ENCODE assay signal across 18 cellular contexts in the genomic region with DNA sequence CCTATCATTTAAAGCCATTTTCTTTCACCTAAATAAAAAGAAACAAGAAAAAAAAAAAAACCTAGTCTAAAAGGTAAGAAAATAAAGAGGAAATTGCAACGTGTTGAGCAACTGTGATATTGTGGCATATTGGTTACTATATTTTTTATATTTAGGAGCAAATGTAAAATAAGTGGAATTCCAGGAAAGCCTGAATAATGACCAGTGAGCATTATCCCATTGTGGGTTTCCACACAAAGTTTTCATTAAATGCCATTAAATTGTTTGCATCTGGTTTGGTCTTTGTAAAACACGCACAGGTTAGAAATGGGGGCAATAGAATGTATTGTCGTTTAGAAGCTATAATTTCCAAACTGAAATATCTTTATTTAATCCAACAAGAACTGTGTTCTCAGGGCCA.
A peak's percentile ranks its signal among the peaks of the same experiment; 100 is the strongest.
DNase-seq lines count a peak whose midpoint lies in the region; ATAC-seq and TF ChIP-seq lines count a peak whose summit lies in the region.
"Had no signal": no experiment of that assay in that cellular context is flagged by ENCODE, and none has a peak within 500 bp of the region (broad histone marks: within the 10 kb centered on the region; RNA-seq: fewer than 3 reads in every experiment).

No MANE protein-coding gene starts in this region.

- H3K9me2 ChIP-seq in GM23338 (ENCODE audit: insufficient read depth), result no peaks in the 10 kb centered on the region
- no peaks in the 10 kb centered on the region for H3K9me2 ChIP-seq in SK-N-SH

- H3K27me3 Mint-ChIP-seq in GM23338 (ENCODE audit: insufficient read depth, low read depth, poor library complexity), result no peaks in the 10 kb centered on the region
- no peaks in the 10 kb centered on the region for H3K27me3 Mint-ChIP-seq in activated CD4-positive, alpha-beta memory T cell treated with anti-CD3 and anti-CD28 coated beads for 36 hours
- H3K27me3 Mint-ChIP-seq: CD4-positive, alpha-beta T cell had no signal

- H3K27ac ChIP-seq in GM23338 (ENCODE audit: low read depth) (no peak overlapping the region; the same call in 1 of the 2 replicates), SK-N-SH (ENCODE audit: low read depth in 2 of 2, low read length in 1 of 2) (peak overlapping the region in 1 of 2 experiments; percentile 60; a peak in 2 of 4 replicates)
- H3K27ac ChIP-seq: HL-60, Peyer's patch had no signal

- ATAC-seq in GM23338, result no peak
- ATAC-seq in mucosa of descending colon, result no peak
- ATAC-seq in GM18861 (IDR thresholded peaks at IDR 0.05; ENCODE audit: unreplicated experiment), result no peak
- ATAC-seq: HCT116 had no signal

- peaks cover 37% of the 10 kb centered on the region for H3K4me1 ChIP-seq in GM23338 (ENCODE audit: insufficient read depth)
- peaks cover 0 to 19% of the 10 kb centered on the region in 2 experiments; a peak in 2 of 4 replicates for H3K4me1 ChIP-seq in SK-N-SH (ENCODE audit: control insufficient read depth in 1 of 2, insufficient read depth in 2 of 2, low read depth in 1 of 2, low read length in 1 of 2)
- H3K4me1 ChIP-seq in mucosa of descending colon (ENCODE audit: low read depth), result no peaks in the 10 kb centered on the region
- H3K4me1 ChIP-seq: Peyer's patch had no signal

- no peaks in the 10 kb centered on the region for H3F3A ChIP-seq in GM23338 (replicated peaks; ENCODE audit: low read depth)
- H3F3A ChIP-seq in SK-N-SH (replicated peaks; ENCODE audit: insufficient read depth), result peaks cover 4% of the 10 kb centered on the region

- TF ChIP-seq EP300 in SK-N-SH (IDR thresholded peaks at IDR 0.05; ENCODE audit: borderline replicate concordance in 1 of 2, low read depth in 1 of 2, low read length in 1 of 2), result no peak

- H3K36me3 Mint-ChIP-seq in GM23338 (ENCODE audit: low read depth), result peaks cover 4% of the 10 kb centered on the region; the same call in 1 of the 3 replicates
- no peaks in the 10 kb centered on the region for H3K36me3 Mint-ChIP-seq in activated CD4-positive, alpha-beta memory T cell treated with anti-CD3 and anti-CD28 coated beads for 36 hours

- H3K4me2 ChIP-seq in GM23338 (peak overlapping the region; percentile 22), SK-N-SH (no peak overlapping the region; the same call in 1 of the 2 replicates)

- no peaks in the 10 kb centered on the region for H3K79me2 ChIP-seq in GM23338 (replicated peaks; ENCODE audit: insufficient read depth)
- no peaks in the 10 kb centered on the region for H3K79me2 ChIP-seq in SK-N-SH (ENCODE audit: insufficient read depth)

- POLR2A ChIA-PET in SK-N-SH (lab: Yijun Ruan, JAX), result no interaction called here
- POLR2A ChIA-PET in activated CD4-positive, alpha-beta memory T cell treated with anti-CD3 and anti-CD28 coated beads for 36 hours (lab: Charles Lee), result no interaction called here

- TF ChIP-seq CTCF in GM23338 (conservative IDR thresholded peaks at IDR 0.05; ENCODE audit: low read depth in 2 of 2), result no peak
- TF ChIP-seq CTCF in SK-N-SH (IDR thresholded peaks at IDR 0.05), result no peak
- no peak for TF ChIP-seq CTCF in mucosa of descending colon (IDR thresholded peaks at IDR 0.05)

- no peak overlapping the region for H2AFZ ChIP-seq in GM23338
- peak overlapping the region; percentile 73 for H2AFZ ChIP-seq in SK-N-SH (ENCODE audit: low read depth)

- H3K36me3 ChIP-seq in GM23338 (ENCODE audit: insufficient read depth), result no peaks in the 10 kb centered on the region
- H3K36me3 ChIP-seq in SK-N-SH (replicated peaks in 1 of 2; ENCODE audit: control insufficient read depth in 1 of 2, insufficient read depth in 2 of 2, low read length in 1 of 2), result no peaks in the 10 kb centered on the region
- no peaks in the 10 kb centered on the region for H3K36me3 ChIP-seq in mucosa of descending colon (ENCODE audit: low read depth)
- H3K36me3 ChIP-seq: Peyer's patch had no signal

- no peak for TF ChIP-seq RAD21 in SK-N-SH (IDR thresholded peaks at IDR 0.05; ENCODE audit: low read length)

- peak; percentile 20 for DNase-seq in AG08395 (ENCODE audit: low spot score)
- DNase-seq in GM23338 (ENCODE audit: low spot score), result no peak
- no peak for DNase-seq in SK-N-SH
- DNase-seq in dedifferentiated amniotic fluid mesenchymal stem cell (ENCODE audit: extremely low spot score), result peak; percentile 48
- no peak for DNase-seq in mucosa of descending colon
- no peak for DNase-seq in activated CD4-positive, alpha-beta memory T cell treated with anti-CD3 and anti-CD28 coated beads for 36 hours
- no peak for DNase-seq in activated naive CD4-positive, alpha-beta T cell treated with anti-CD3 and anti-CD28 coated beads, Interleukin-2, amount 50 U/mL, for 16 hours
- DNase-seq: 8988T; CD4-positive, alpha-beta T cell; DND-41; KG1; NCI-H1105; NCI-H1694 treated with DMSO at 0.1 percent for 48 hours; Peyer's patch; SHP77 had no signal

- H3K4me3 ChIP-seq in GM23338 (no peak overlapping the region), SK-N-SH (ENCODE audit: low read depth in 2 of 2, low read length in 1 of 2) (no peak overlapping the region), mucosa of descending colon (no peak overlapping the region)
- H3K4me3 ChIP-seq: Peyer's patch had no signal

- no peaks in the 10 kb centered on the region; the same call in 2 of the 3 replicates for H3K9me3 Mint-ChIP-seq in GM23338
- H3K9me3 Mint-ChIP-seq in activated CD4-positive, alpha-beta memory T cell treated with anti-CD3 and anti-CD28 coated beads for 36 hours, result no peaks in the 10 kb centered on the region
- H3K9me3 Mint-ChIP-seq: CD4-positive, alpha-beta T cell had no signal

- peak overlapping the region; percentile 85 for H3K27ac Mint-ChIP-seq in GM23338
- H3K27ac Mint-ChIP-seq in activated CD4-positive, alpha-beta memory T cell treated with anti-CD3 and anti-CD28 coated beads for 36 hours, result no peak overlapping the region
- H3K27ac Mint-ChIP-seq: CD4-positive, alpha-beta T cell had no signal

- intact Hi-C loops in mucosa of descending colon (cut with DNase I, micrococcal nuclease), result no loop called here
- intact Hi-C loops in activated CD4-positive, alpha-beta memory T cell treated with anti-CD3 and anti-CD28 coated beads for 36 hours (cut with micrococcal nuclease), result no loop called here

- H3K27me3 ChIP-seq in GM23338 (ENCODE audit: insufficient read depth), result no peaks in the 10 kb centered on the region
- H3K27me3 ChIP-seq in SK-N-SH (ENCODE audit: insufficient read depth), result no peaks in the 10 kb centered on the region
- H3K27me3 ChIP-seq: Peyer's patch had no signal

- peaks cover 42% of the 10 kb centered on the region for H3K4me1 Mint-ChIP-seq in GM23338
- no peaks in the 10 kb centered on the region for H3K4me1 Mint-ChIP-seq in activated CD4-positive, alpha-beta memory T cell treated with anti-CD3 and anti-CD28 coated beads for 36 hours (ENCODE audit: low read depth)

- H3K9me3 ChIP-seq in SK-N-SH, result no peaks in the 10 kb centered on the region
- H3K9me3 ChIP-seq in mucosa of descending colon, result no peaks in the 10 kb centered on the region
- H3K9me3 ChIP-seq: Peyer's patch had no signal

- no peak overlapping the region for H3K4me3 Mint-ChIP-seq in GM23338
- no peak overlapping the region for H3K4me3 Mint-ChIP-seq in activated CD4-positive, alpha-beta memory T cell treated with anti-CD3 and anti-CD28 coated beads for 36 hours
- H3K4me3 Mint-ChIP-seq: CD4-positive, alpha-beta T cell had no signal

- H3K9ac ChIP-seq in SK-N-SH, result no peak overlapping the region

- CTCF ChIA-PET in SK-N-SH (lab: Yijun Ruan, JAX), result interaction anchor here (1.9 kb wide), 1 partner anchor 10 kb away, joined by 6 read pairs; no protein-coding TSS in a partner anchor
- CTCF ChIA-PET in activated CD4-positive, alpha-beta memory T cell treated with anti-CD3 and anti-CD28 coated beads for 36 hours (lab: Charles Lee), result no interaction called here

- WGBS in SK-N-SH (ENCODE audit: low lambda C conversion rate), result 42% methylated on average over 3 of the region's 3 CpGs

- no peaks in the 10 kb centered on the region for H4K20me1 ChIP-seq in GM23338 (replicated peaks; ENCODE audit: insufficient read depth)
- no peaks in the 10 kb centered on the region for H4K20me1 ChIP-seq in SK-N-SH (ENCODE audit: insufficient read depth)

TF ChIP-seq in GM23338, 12 proteins besides CTCF, POLR2A, EP300 and RAD21:
- no peak for TF ChIP-seq EZH2 (IDR thresholded peaks at IDR 0.05; ENCODE audit: low read depth, unreplicated experiment)

TF ChIP-seq in SK-N-SH, 30 proteins besides CTCF, POLR2A, EP300 and RAD21 (continues in another document):
- 0 out of 2 replicates have a peak, but pooled peaks have one; percentile 9 for TF ChIP-seq FOSL2 (IDR thresholded peaks at IDR 0.05; ENCODE audit: borderline replicate concordance, low read depth)
- TF ChIP-seq, protein P1, sequence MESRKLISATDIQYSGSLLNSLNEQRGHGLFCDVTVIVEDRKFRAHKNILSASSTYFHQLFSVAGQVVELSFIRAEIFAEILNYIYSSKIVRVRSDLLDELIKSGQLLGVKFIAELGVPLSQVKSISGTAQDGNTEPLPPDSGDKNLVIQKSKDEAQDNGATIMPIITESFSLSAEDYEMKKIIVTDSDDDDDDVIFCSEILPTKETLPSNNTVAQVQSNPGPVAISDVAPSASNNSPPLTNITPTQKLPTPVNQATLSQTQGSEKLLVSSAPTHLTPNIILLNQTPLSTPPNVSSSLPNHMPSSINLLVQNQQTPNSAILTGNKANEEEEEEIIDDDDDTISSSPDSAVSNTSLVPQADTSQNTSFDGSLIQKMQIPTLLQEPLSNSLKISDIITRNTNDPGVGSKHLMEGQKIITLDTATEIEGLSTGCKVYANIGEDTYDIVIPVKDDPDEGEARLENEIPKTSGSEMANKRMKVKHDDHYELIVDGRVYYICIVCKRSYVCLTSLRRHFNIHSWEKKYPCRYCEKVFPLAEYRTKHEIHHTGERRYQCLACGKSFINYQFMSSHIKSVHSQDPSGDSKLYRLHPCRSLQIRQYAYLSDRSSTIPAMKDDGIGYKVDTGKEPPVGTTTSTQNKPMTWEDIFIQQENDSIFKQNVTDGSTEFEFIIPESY (IDR thresholded peaks at IDR 0.05; ENCODE audit: borderline replicate concordance, low read depth), result no peak

Comparison
In these comparisons a context has a peak if more than half of its experiments do, and no peak if none do; other contexts are left out.
1. DNase-seq: peak in AG08395 (single experiment) and dedifferentiated amniotic fluid mesenchymal stem cell (single experiment); none in GM23338 (single experiment), SK-N-SH (single experiment), mucosa of descending colon (0 of 3), activated CD4-positive, alpha-beta memory T cell treated with anti-CD3 and anti-CD28 coated beads for 36 hours (single experiment) and activated naive CD4-positive, alpha-beta T cell treated with anti-CD3 and anti-CD28 coated beads, Interleukin-2, amount 50 U/mL, for 16 hours (single experiment).